10 cellular contexts compared by ENCODE assay signal in genomic region chr14:52175982-52176502, GRCh38.
DNase-seq lines count a peak whose midpoint lies in the region; ATAC-seq and TF ChIP-seq lines count a peak whose summit lies in the region.
"Had no signal": no experiment of that assay in that cellular context is flagged by ENCODE, and none has a peak within 500 bp of the region (broad histone marks: within the 10 kb centered on the region; RNA-seq: fewer than 3 reads in every experiment).

No MANE protein-coding gene starts in this region.

- H3K4me3 ChIP-seq in OCI-LY1 (ENCODE audit: low read depth, low read length, poor library complexity, severe bottlenecking) (no peak overlapping the region), hepatocyte (no peak overlapping the region)

- H3K4me1 ChIP-seq in OCI-LY1 (ENCODE audit: insufficient read depth, low read length, severe bottlenecking), result peaks cover 19% of the 10 kb centered on the region
- H3K4me1 ChIP-seq in hepatocyte (ENCODE audit: insufficient read depth), result peaks cover 9% of the 10 kb centered on the region

- no peak for TF ChIP-seq POLR2A in GM18505 (IDR thresholded peaks at IDR 0.05; ENCODE audit: borderline replicate concordance, extremely low read depth, insufficient read depth, insufficient read length)

- H3K4me2 ChIP-seq in OCI-LY1 (ENCODE audit: low read length), result peak overlapping the region; percentile 26
- no peak overlapping the region for H3K4me2 ChIP-seq in hepatocyte

- POLR2A ChIA-PET in naive thymus-derived CD8-positive, alpha-beta T cell (lab: Charles Lee), result no interaction called here

- H3K36me3 ChIP-seq in OCI-LY1 (ENCODE audit: insufficient read depth, low read length), result no peaks in the 10 kb centered on the region
- H3K36me3 ChIP-seq in hepatocyte (replicated peaks; ENCODE audit: insufficient read depth, low read depth), result no peaks in the 10 kb centered on the region

- peak overlapping the region; percentile 29 to 85 (median 71) for H3K4me3 Mint-ChIP-seq in naive thymus-derived CD8-positive, alpha-beta T cell

- H3K27ac Mint-ChIP-seq in naive thymus-derived CD8-positive, alpha-beta T cell, result peak overlapping the region; percentile 34 to 93 (median 83)

- TF ChIP-seq CTCF in OCI-LY1 (IDR thresholded peaks at IDR 0.05; ENCODE audit: low read length), result no peak
- TF ChIP-seq CTCF in hepatocyte (IDR thresholded peaks at IDR 0.05; ENCODE audit: poor library complexity), result no peak

- peak overlapping the region; percentile 67 for H3K27ac ChIP-seq in OCI-LY1 (ENCODE audit: low read depth, low read length, poor library complexity, severe bottlenecking)
- H3K27ac ChIP-seq in hepatocyte, result no peak overlapping the region

- WGBS in hepatocyte (ENCODE audit: low lambda C conversion rate, missing lambda C conversion rate), result 83% methylated on average over 6 of the region's 6 CpGs

- peaks cover 0 to 44% (median 28%) of the 10 kb centered on the region in 9 donors for H3K9me3 Mint-ChIP-seq in naive thymus-derived CD8-positive, alpha-beta T cell

- no peaks in the 10 kb centered on the region for H3K27me3 ChIP-seq in OCI-LY1 (ENCODE audit: insufficient read depth, low read length)
- no peaks in the 10 kb centered on the region for H3K27me3 ChIP-seq in hepatocyte

- H3K9ac ChIP-seq in OCI-LY1 (ENCODE audit: low read length), result no peak overlapping the region

- H3K9me2 ChIP-seq in OCI-LY1 (ENCODE audit: low read depth, low read length) (no peaks in the 10 kb centered on the region), hepatocyte (replicated peaks; ENCODE audit: insufficient read depth) (no peaks in the 10 kb centered on the region)

- DNase-seq in naive thymus-derived CD8-positive, alpha-beta T cell, result peak in 7 of 10 donors; percentile 21 to 65 (median 52)
- DNase-seq in NCI-H446 treated with DMSO at 0.1 percent for 48 hours (lab: John Stamatoyannopoulos, UW) (no peak), hepatocyte (ENCODE audit: low spot score) (no peak), SHP77 treated with DMSO at 0.1 percent for 48 hours (lab: John Stamatoyannopoulos, UW) (no peak)
- DNase-seq in stimulated activated CD4-positive, alpha-beta T cell treated with anti-CD3 and anti-CD28 coated beads, Interleukin-4, amount 100 ng/mL, for 1 hour, result no peak
- DNase-seq: NCI-H524 treated with DMSO at 0.1 percent for 48 hours; stimulated activated CD4-positive, alpha-beta T cell treated with anti-CD3 and anti-CD28 coated beads, Interleukin-1b, Interleukin-23, amount 100 ng/mL, for 48 hours had no signal

- peaks cover 21 to 44% (median 31%) of the 10 kb centered on the region in 4 donors for H3K4me1 Mint-ChIP-seq in naive thymus-derived CD8-positive, alpha-beta T cell

- H3K9me3 ChIP-seq in OCI-LY1 (ENCODE audit: low read length), result no peaks in the 10 kb centered on the region
- H3K9me3 ChIP-seq in hepatocyte (ENCODE audit: low read depth), result peaks cover 6% of the 10 kb centered on the region

- ATAC-seq in GM18505 (IDR thresholded peaks at IDR 0.05; ENCODE audit: unreplicated experiment) (peak; percentile 84), GM21619 (IDR thresholded peaks at IDR 0.05; ENCODE audit: unreplicated experiment) (peak; percentile 97)
- peak; percentile 86 to 91 for ATAC-seq in naive thymus-derived CD8-positive, alpha-beta T cell

- no peaks in the 10 kb centered on the region for H3F3A ChIP-seq in OCI-LY1 (ENCODE audit: insufficient read depth, low read length)

- H3K79me2 ChIP-seq in OCI-LY1 (ENCODE audit: insufficient read depth, low read length), result no peaks in the 10 kb centered on the region
- no peaks in the 10 kb centered on the region for H3K79me2 ChIP-seq in hepatocyte

- H3K27me3 Mint-ChIP-seq in naive thymus-derived CD8-positive, alpha-beta T cell, result no peaks in the 10 kb centered on the region

- H4K20me1 ChIP-seq in OCI-LY1 (ENCODE audit: insufficient read depth, low read length) (no peaks in the 10 kb centered on the region), hepatocyte (ENCODE audit: insufficient read depth, poor library complexity, severe bottlenecking) (no peaks in the 10 kb centered on the region)

- H2AFZ ChIP-seq in OCI-LY1 (ENCODE audit: low read length) (no peak overlapping the region), hepatocyte (no peak overlapping the region)

- H3K36me3 Mint-ChIP-seq in naive thymus-derived CD8-positive, alpha-beta T cell, result peaks cover 0 to 28% (median 15%) of the 10 kb centered on the region in 3 donors

Comparison
In these comparisons a context has a peak if more than half of its experiments do, and no peak if none do; other contexts are left out.
1. DNase-seq: peak in naive thymus-derived CD8-positive, alpha-beta T cell (7 of 10); none in NCI-H446 treated with DMSO at 0.1 percent for 48 hours (single experiment), hepatocyte (single experiment), stimulated activated CD4-positive, alpha-beta T cell treated with anti-CD3 and anti-CD28 coated beads, Interleukin-4, amount 100 ng/mL, for 1 hour (single experiment) and SHP77 treated with DMSO at 0.1 percent for 48 hours (single experiment).
2. Peak in every context shown above with its lines, with median percentiles within 50 percentile points of each other: ATAC-seq.